ENCODE assay signal across 1 cellular context in genomic region chr1:156180471-156180870, GRCh38.
TF ChIP-seq lines count a peak whose summit lies in the region.

No MANE protein-coding gene starts in this region.

TF ChIP-seq in H1, 55 proteins besides CTCF, POLR2A, EP300 and RAD21:
- TF ChIP-seq HDAC6 (IDR thresholded peaks at IDR 0.05; ENCODE audit: low read depth, low read length): no peak
- TF ChIP-seq KDM1A (IDR thresholded peaks at IDR 0.05; ENCODE audit: borderline replicate concordance, low read length): peak; percentile 79; the same call in 1 of the 2 replicates
- TF ChIP-seq SRF (IDR thresholded peaks at IDR 0.05; ENCODE audit: low read depth, low read length): no peak
